ENCODE assay signal across 1 cellular context in the genomic region with DNA sequence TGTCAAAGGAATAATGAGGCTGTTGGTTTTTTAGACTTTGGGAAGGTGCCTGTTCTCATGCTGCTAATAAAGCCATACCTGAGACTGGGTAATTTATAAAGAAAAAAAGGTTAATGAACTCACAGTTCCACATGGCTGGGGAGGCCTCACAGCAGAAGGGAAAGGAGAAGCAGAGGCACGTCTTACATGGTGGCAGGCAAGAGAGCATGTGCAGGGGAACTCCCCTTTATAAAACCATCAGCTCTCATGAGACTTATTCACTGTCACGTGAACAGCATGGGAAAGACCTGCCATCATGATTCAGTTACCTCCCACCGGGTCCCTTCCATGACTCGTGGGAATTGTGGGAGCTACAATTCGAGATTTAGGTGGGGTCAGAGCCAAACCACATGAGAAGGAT. TPM values are rescaled to one million over a fixed set of nuclear protein-coding genes. Genes with fewer than 3 reads are reported as not detected.
"Had no signal": no experiment of that assay in that cellular context is flagged by ENCODE, and none has a peak within 500 bp of the region (broad histone marks: within the 10 kb centered on the region; RNA-seq: fewer than 3 reads in every experiment).

No MANE protein-coding gene starts in this region.

RNA-seq across cellular contexts. Expression of a gene that starts 37.7 kb away (rescaled TPM):
- total RNA-seq: mononuclear cell had no signal
